Comparison of ENCODE assay signal across 23 cellular contexts in genomic region chr10:32687546-32687945, GRCh38.
DNase-seq lines count a peak whose midpoint lies in the region; ATAC-seq, FAIRE-seq and TF ChIP-seq lines count a peak whose summit lies in the region.
"Had no signal": no experiment of that assay in that cellular context is flagged by ENCODE, and none has a peak within 500 bp of the region (broad histone marks: within the 10 kb centered on the region; RNA-seq: fewer than 3 reads in every experiment).

No MANE protein-coding gene starts in this region.

- no peak for TF ChIP-seq POLR2A in prostate gland (IDR thresholded peaks at IDR 0.05)

- WGBS in prostate gland: 80% methylated on average over 2 of the region's 2 CpGs

- no peaks in the 10 kb centered on the region for H3K4me1 ChIP-seq in prostate gland (replicated peaks)
- H3K4me1 ChIP-seq: A549, Caco-2 had no signal

- no peaks in the 10 kb centered on the region for H3K9me3 ChIP-seq in prostate gland
- H3K9me3 ChIP-seq: Caco-2 had no signal

- no peak for TF ChIP-seq CTCF in prostate gland (IDR thresholded peaks at IDR 0.05)

- no peak for ATAC-seq in HG02798 (IDR thresholded peaks at IDR 0.05; ENCODE audit: poor library complexity, unreplicated experiment)
- ATAC-seq in HG03565 (IDR thresholded peaks at IDR 0.05; ENCODE audit: unreplicated experiment): no peak
- ATAC-seq: A549; CD8-positive, alpha-beta T cell; GM12878 had no signal

- DNase-seq in ELR (ENCODE audit: low read depth) (peak; percentile 15), M059J (ENCODE audit: low read depth) (peak; percentile 53), RCC 7860 (ENCODE audit: low spot score) (peak; percentile 1), T1000 (lab: John Stamatoyannopoulos, UW) (peak; percentile 12), prostate gland (ENCODE audit: low spot score) (no peak), kidney tubule cell (ENCODE audit: low spot score) (no peak)
- DNase-seq: AML-193; Caco-2; Calu3; CD4-positive, alpha-beta T cell; CD8-positive, alpha-beta T cell; DMS79 treated with DMSO at 0.1 percent for 48 hours; GDM1 had no signal

- H3K27me3 ChIP-seq in prostate gland (replicated peaks; ENCODE audit: insufficient read depth): no peaks in the 10 kb centered on the region
- H3K27me3 ChIP-seq: BLaER1 treated with 17β-estradiol and CSF1 and Interleukin-3, amounts not matched to agents 10 nM and 100 nM had no signal

- no peak overlapping the region for H3K27ac ChIP-seq in prostate gland
- H3K27ac ChIP-seq: 22Rv1; A549; BLaER1 treated with 17β-estradiol and CSF1 and Interleukin-3, amounts not matched to agents 10 nM and 100 nM; C4-2B had no signal

- H3K36me3 ChIP-seq in prostate gland: no peaks in the 10 kb centered on the region
- H3K36me3 ChIP-seq: BLaER1 treated with 17β-estradiol and CSF1 and Interleukin-3, amounts not matched to agents 10 nM and 100 nM had no signal

- no peak overlapping the region for H3K4me3 ChIP-seq in prostate gland
- H3K4me3 ChIP-seq: A549; BLaER1 treated with 17β-estradiol and CSF1 and Interleukin-3, amounts not matched to agents 10 nM and 100 nM; GM12878 had no signal

- intact Hi-C loops in prostate gland (cut with DNase I): no loop called here

- no peak for FAIRE-seq in RCC 7860 (lab: Jason Lieb, UNC)
- FAIRE-seq: D721Med, GM12878, GM12892, GM18507 had no signal

Comparison
In these comparisons a context has a peak if more than half of its experiments do, and no peak if none do; other contexts are left out.
1. DNase-seq: peak in ELR (single experiment), M059J (single experiment), RCC 7860 (single experiment) and T1000 (single experiment); none in prostate gland (single experiment) and kidney tubule cell (single experiment).